Comparison of ENCODE assay signal across 1 cellular context in genomic region chr13:110944121-110944967, GRCh38.
TF ChIP-seq lines count a peak whose summit lies in the region.

No MANE protein-coding gene starts in this region.

TF ChIP-seq in WTC11, 78 proteins besides CTCF, POLR2A, EP300 and RAD21 (continued from another document):
- no peak for TF ChIP-seq AFF4 (CRISPR knock-in tag; IDR thresholded peaks at IDR 0.05; ENCODE audit: borderline replicate concordance)
- TF ChIP-seq SMAD4 (CRISPR knock-in tag; IDR thresholded peaks at IDR 0.05): no peak
- TF ChIP-seq E2F4 (CRISPR knock-in tag; IDR thresholded peaks at IDR 0.05; ENCODE audit: borderline replicate concordance, low read depth): no peak
- no peak for TF ChIP-seq EMX1 (CRISPR knock-in tag; IDR thresholded peaks at IDR 0.05)
- TF ChIP-seq ESRRA (CRISPR knock-in tag; IDR thresholded peaks at IDR 0.05; ENCODE audit: borderline replicate concordance): no peak
- TF ChIP-seq ATF3 (CRISPR knock-in tag; conservative IDR thresholded peaks at IDR 0.05): no peak
- no peak for TF ChIP-seq AR (CRISPR knock-in tag; IDR thresholded peaks at IDR 0.05)
- TF ChIP-seq ATF6 (CRISPR knock-in tag; IDR thresholded peaks at IDR 0.05): no peak
